ENCODE assay signal across 2 cellular contexts in the genomic region with DNA sequence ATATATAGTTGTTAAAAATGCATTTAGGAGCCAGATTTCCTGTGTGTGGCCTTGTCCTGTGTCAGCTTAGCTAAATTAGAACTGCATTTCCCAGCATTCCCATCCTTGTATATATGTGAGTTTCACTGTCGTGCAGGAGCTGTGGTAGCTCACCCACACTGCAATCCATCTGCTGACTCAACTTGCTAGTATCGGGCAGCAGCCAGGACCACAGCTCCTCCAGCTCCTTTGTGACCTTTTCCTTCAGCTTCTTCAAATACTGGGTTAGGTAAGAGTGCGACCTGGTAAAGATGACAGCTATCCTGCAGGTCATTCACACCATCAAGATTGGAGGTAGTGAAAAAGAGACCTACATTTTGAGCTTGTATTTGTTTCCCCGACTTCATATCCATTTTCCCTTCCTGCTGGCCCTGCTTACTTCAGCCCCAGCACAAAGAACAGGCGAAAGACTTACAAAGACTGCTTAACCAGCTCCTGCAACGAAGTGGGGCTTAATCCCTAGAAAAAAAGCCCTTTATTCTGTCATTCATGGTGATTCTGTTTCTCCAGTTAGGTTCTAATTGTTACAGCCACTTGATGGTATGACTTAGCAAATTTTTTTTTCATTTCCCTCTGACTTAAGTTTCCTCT.
TF ChIP-seq lines count a peak whose summit lies in the region.

No MANE protein-coding gene starts in this region.

TF ChIP-seq in IMR-90, 13 proteins besides CTCF, POLR2A, EP300 and RAD21:
- TF ChIP-seq NFE2L2 (IDR thresholded peaks at IDR 0.05; ENCODE audit: low read depth, low read length) (peak; percentile 49), MAFK (IDR thresholded peaks at IDR 0.05; ENCODE audit: low read depth, low read length) (0 out of 2 replicates have a peak, but pooled peaks have one; percentile 8), FOS (IDR thresholded peaks at IDR 0.05; ENCODE audit: low read depth, low read length) (0 out of 2 replicates have a peak, but pooled peaks have one; percentile 41), MAZ (IDR thresholded peaks at IDR 0.05; ENCODE audit: borderline replicate concordance, low read depth, low read length) (no peak), CEBPB (IDR thresholded peaks at IDR 0.05; ENCODE audit: low read depth, low read length) (no peak)

TF ChIP-seq in WTC11, 78 proteins besides CTCF, POLR2A, EP300 and RAD21:
- TF ChIP-seq ZNF138 (CRISPR knock-in tag; conservative IDR thresholded peaks at IDR 0.05) (no peak), ZNF232 (CRISPR knock-in tag; IDR thresholded peaks at IDR 0.05) (no peak), ZNF317 (CRISPR knock-in tag; IDR thresholded peaks at IDR 0.05; ENCODE audit: borderline replicate concordance, low read depth) (no peak), ELF4 (CRISPR knock-in tag; IDR thresholded peaks at IDR 0.05; ENCODE audit: low read depth) (no peak), ZNF671 (CRISPR knock-in tag; IDR thresholded peaks at IDR 0.05) (no peak), GABPB1 (CRISPR knock-in tag; IDR thresholded peaks at IDR 0.05) (no peak), FOXP4 (CRISPR knock-in tag; IDR thresholded peaks at IDR 0.05) (no peak), ZNF263 (CRISPR knock-in tag; IDR thresholded peaks at IDR 0.05; ENCODE audit: low read depth) (no peak), ZMAT4 (CRISPR knock-in tag; IDR thresholded peaks at IDR 0.05) (no peak), KAT7 (CRISPR knock-in tag; IDR thresholded peaks at IDR 0.05; ENCODE audit: borderline replicate concordance) (no peak), FOXK1 (CRISPR knock-in tag; IDR thresholded peaks at IDR 0.05) (no peak), E2F4 (CRISPR knock-in tag; IDR thresholded peaks at IDR 0.05; ENCODE audit: borderline replicate concordance, low read depth) (no peak)
- TF ChIP-seq, protein P1, sequence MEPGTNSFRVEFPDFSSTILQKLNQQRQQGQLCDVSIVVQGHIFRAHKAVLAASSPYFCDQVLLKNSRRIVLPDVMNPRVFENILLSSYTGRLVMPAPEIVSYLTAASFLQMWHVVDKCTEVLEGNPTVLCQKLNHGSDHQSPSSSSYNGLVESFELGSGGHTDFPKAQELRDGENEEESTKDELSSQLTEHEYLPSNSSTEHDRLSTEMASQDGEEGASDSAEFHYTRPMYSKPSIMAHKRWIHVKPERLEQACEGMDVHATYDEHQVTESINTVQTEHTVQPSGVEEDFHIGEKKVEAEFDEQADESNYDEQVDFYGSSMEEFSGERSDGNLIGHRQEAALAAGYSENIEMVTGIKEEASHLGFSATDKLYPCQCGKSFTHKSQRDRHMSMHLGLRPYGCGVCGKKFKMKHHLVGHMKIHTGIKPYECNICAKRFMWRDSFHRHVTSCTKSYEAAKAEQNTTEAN (CRISPR knock-in tag; IDR thresholded peaks at IDR 0.05), result no peak
- TF ChIP-seq, protein P2, sequence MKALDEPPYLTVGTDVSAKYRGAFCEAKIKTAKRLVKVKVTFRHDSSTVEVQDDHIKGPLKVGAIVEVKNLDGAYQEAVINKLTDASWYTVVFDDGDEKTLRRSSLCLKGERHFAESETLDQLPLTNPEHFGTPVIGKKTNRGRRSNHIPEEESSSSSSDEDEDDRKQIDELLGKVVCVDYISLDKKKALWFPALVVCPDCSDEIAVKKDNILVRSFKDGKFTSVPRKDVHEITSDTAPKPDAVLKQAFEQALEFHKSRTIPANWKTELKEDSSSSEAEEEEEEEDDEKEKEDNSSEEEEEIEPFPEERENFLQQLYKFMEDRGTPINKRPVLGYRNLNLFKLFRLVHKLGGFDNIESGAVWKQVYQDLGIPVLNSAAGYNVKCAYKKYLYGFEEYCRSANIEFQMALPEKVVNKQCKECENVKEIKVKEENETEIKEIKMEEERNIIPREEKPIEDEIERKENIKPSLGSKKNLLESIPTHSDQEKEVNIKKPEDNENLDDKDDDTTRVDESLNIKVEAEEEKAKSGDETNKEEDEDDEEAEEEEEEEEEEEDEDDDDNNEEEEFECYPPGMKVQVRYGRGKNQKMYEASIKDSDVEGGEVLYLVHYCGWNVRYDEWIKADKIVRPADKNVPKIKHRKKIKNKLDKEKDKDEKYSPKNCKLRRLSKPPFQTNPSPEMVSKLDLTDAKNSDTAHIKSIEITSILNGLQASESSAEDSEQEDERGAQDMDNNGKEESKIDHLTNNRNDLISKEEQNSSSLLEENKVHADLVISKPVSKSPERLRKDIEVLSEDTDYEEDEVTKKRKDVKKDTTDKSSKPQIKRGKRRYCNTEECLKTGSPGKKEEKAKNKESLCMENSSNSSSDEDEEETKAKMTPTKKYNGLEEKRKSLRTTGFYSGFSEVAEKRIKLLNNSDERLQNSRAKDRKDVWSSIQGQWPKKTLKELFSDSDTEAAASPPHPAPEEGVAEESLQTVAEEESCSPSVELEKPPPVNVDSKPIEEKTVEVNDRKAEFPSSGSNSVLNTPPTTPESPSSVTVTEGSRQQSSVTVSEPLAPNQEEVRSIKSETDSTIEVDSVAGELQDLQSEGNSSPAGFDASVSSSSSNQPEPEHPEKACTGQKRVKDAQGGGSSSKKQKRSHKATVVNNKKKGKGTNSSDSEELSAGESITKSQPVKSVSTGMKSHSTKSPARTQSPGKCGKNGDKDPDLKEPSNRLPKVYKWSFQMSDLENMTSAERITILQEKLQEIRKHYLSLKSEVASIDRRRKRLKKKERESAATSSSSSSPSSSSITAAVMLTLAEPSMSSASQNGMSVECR (CRISPR knock-in tag; IDR thresholded peaks at IDR 0.05; ENCODE audit: borderline replicate concordance), result no peak
- TF ChIP-seq, protein P3, sequence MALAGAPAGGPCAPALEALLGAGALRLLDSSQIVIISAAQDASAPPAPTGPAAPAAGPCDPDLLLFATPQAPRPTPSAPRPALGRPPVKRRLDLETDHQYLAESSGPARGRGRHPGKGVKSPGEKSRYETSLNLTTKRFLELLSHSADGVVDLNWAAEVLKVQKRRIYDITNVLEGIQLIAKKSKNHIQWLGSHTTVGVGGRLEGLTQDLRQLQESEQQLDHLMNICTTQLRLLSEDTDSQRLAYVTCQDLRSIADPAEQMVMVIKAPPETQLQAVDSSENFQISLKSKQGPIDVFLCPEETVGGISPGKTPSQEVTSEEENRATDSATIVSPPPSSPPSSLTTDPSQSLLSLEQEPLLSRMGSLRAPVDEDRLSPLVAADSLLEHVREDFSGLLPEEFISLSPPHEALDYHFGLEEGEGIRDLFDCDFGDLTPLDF (CRISPR knock-in tag; IDR thresholded peaks at IDR 0.05), result no peak
- TF ChIP-seq, protein P4, sequence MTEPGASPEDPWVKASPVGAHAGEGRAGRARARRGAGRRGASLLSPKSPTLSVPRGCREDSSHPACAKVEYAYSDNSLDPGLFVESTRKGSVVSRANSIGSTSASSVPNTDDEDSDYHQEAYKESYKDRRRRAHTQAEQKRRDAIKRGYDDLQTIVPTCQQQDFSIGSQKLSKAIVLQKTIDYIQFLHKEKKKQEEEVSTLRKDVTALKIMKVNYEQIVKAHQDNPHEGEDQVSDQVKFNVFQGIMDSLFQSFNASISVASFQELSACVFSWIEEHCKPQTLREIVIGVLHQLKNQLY (CRISPR knock-in tag; IDR thresholded peaks at IDR 0.05), result no peak
- TF ChIP-seq, protein P5, sequence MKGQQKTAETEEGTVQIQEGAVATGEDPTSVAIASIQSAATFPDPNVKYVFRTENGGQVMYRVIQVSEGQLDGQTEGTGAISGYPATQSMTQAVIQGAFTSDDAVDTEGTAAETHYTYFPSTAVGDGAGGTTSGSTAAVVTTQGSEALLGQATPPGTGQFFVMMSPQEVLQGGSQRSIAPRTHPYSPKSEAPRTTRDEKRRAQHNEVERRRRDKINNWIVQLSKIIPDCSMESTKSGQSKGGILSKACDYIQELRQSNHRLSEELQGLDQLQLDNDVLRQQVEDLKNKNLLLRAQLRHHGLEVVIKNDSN (CRISPR knock-in tag; IDR thresholded peaks at IDR 0.05), result no peak
TF ChIP-seq in WTC11: peak in this region for 0.
